14 cellular contexts compared by ENCODE assay signal in genomic region chr18:62953663-62954062, GRCh38.
"Had no signal": no experiment of that assay in that cellular context is flagged by ENCODE, and none has a peak within 500 bp of the region (broad histone marks: within the 10 kb centered on the region; RNA-seq: fewer than 3 reads in every experiment).

No MANE protein-coding gene starts in this region.

- H3K27me3 ChIP-seq: ascending aorta, foreskin keratinocyte, suprapubic skin, upper lobe of left lung had no signal

- H3K9me3 ChIP-seq: ascending aorta, suprapubic skin, upper lobe of left lung had no signal

- DNase-seq: activated CD4-positive, alpha-beta T cell treated with anti-CD3 and anti-CD28 coated beads, Interleukin-2, amount 50 U/mL, for 4 hours; activated CD8-positive, alpha-beta memory T cell treated with anti-CD3 and anti-CD28 coated beads, Interleukin-2, amount 10 ng/mL, durations not matched to agents 7 days and 5 days; activated gamma-delta T cell; activated naive CD8-positive, alpha-beta T cell treated with anti-CD3 and anti-CD28 coated beads for 36 hours; activated T-cell treated with anti-CD3 and anti-CD28 coated beads, Interleukin-2, amount 50 U/mL, for 24 hours; foreskin keratinocyte; stimulated activated CD4-positive, alpha-beta T cell treated with anti-CD3 and anti-CD28 coated beads, Interleukin-12 subunit alpha, Interleukin-12 subunit beta, amount 100 ng/mL, for 4 hours; T1000; upper lobe of left lung had no signal

- H3K4me3 ChIP-seq: ascending aorta, suprapubic skin, upper lobe of left lung had no signal

- ATAC-seq: foreskin keratinocyte, left lobe of liver had no signal

- FAIRE-seq: bronchial epithelial cell, endothelial cell of umbilical vein had no signal

- H3K36me3 ChIP-seq: ascending aorta had no signal

- H3K27ac ChIP-seq: ascending aorta, foreskin keratinocyte, suprapubic skin, upper lobe of left lung had no signal

- H3K4me1 ChIP-seq: ascending aorta, foreskin keratinocyte, suprapubic skin had no signal
